13 cellular contexts compared by ENCODE assay signal in genomic region chrX:16160729-16161128, GRCh38. TPM values are rescaled to one million over a fixed set of nuclear protein-coding genes. Genes with fewer than 3 reads are reported as not detected.
DNase-seq lines count a peak whose midpoint lies in the region; ATAC-seq and TF ChIP-seq lines count a peak whose summit lies in the region.
"Had no signal": no experiment of that assay in that cellular context is flagged by ENCODE, and none has a peak within 500 bp of the region (broad histone marks: within the 10 kb centered on the region; RNA-seq: fewer than 3 reads in every experiment).

No MANE protein-coding gene starts in this region.

- H2AFZ ChIP-seq in GM23248: no peak overlapping the region

- in situ Hi-C loops in GM23248 (cut with MboI): no loop called here

- no peaks in the 10 kb centered on the region for H3K79me2 ChIP-seq in GM23248 (ENCODE audit: insufficient read depth)

- peaks cover 13% of the 10 kb centered on the region; the same call in 1 of the 2 replicates for H3K4me1 ChIP-seq in GM23248 (ENCODE audit: insufficient read depth)

- H3K27me3 ChIP-seq in GM23248 (replicated peaks; ENCODE audit: insufficient read depth): no peaks in the 10 kb centered on the region

- H3K4me3 ChIP-seq in GM23248: peak overlapping the region; percentile 18; the same call in 1 of the 2 replicates
- no peak overlapping the region for H3K4me3 ChIP-seq in epithelial cell of proximal tubule (ENCODE audit: low read depth, low read length)

- ATAC-seq in HG03378 (IDR thresholded peaks at IDR 0.05; ENCODE audit: unreplicated experiment): no peak
- ATAC-seq: WTC11 had no signal

- H3K27ac ChIP-seq in GM23248 (0 out of 2 replicates have a peak overlapping the region, but pooled peaks have one; percentile 20), RWPE1 (peak overlapping the region; percentile 68; the same call in 1 of the 2 replicates)

- DNase-seq in GM23248: peak; percentile 81
- DNase-seq in RWPE1 (ENCODE audit: low spot score): peak; percentile 76
- peak; percentile 86 for DNase-seq in epithelial cell of proximal tubule (ENCODE audit: low read depth)
- DNase-seq in renal cortical epithelial cell (ENCODE audit: low read depth): peak; percentile 96
- DNase-seq in inferior parietal cortex (ENCODE audit: extremely low spot score): no peak
- no peak for DNase-seq in activated CD4-positive, alpha-beta memory T cell treated with anti-CD3 and anti-CD28 coated beads for 36 hours
- DNase-seq in medulla oblongata (ENCODE audit: extremely low spot score): no peak
- DNase-seq: NCI-H1417 had no signal

- H3K9me3 ChIP-seq in GM23248 (ENCODE audit: low read depth): no peaks in the 10 kb centered on the region

- H4K20me1 ChIP-seq in GM23248 (ENCODE audit: insufficient read depth): no peaks in the 10 kb centered on the region

- no peak overlapping the region for H3K9ac ChIP-seq in GM23248

- TF ChIP-seq CTCF in RWPE1 (conservative IDR thresholded peaks at IDR 0.05; ENCODE audit: low read depth) (no peak), epithelial cell of proximal tubule (conservative IDR thresholded peaks at IDR 0.05; ENCODE audit: low read depth, low read length) (no peak)

- CTCF ChIA-PET in RWPE1 (lab: Yijun Ruan, JAX): interaction anchor here (0.6 kb wide), 1 partner anchor 16 kb away, joined by 3 read pairs; no protein-coding TSS in a partner anchor
- CTCF ChIA-PET in activated CD4-positive, alpha-beta memory T cell treated with anti-CD3 and anti-CD28 coated beads for 36 hours (lab: Charles Lee): no interaction called here

- H3K27me3 Mint-ChIP-seq in activated CD4-positive, alpha-beta memory T cell treated with anti-CD3 and anti-CD28 coated beads for 36 hours: no peaks in the 10 kb centered on the region

- WGBS in GM23248 (ENCODE audit: low coverage in 1 of 2, low lambda C conversion rate in 2 of 2, missing lambda C conversion rate in 2 of 2), 2 experiments: 0% methylated on average over 3 of the region's 3 CpGs

- H3K27ac Mint-ChIP-seq in activated CD4-positive, alpha-beta memory T cell treated with anti-CD3 and anti-CD28 coated beads for 36 hours: no peak overlapping the region
- H3K27ac Mint-ChIP-seq: activated T-helper 1 cell treated with anti-CD3 and anti-CD28 coated beads, Interleukin-12 subunit alpha, Interleukin-12 subunit beta, Interleukin-2, Interleukin-4 antibody, amounts not matched to agents 30 ng/mL and 10 ng/mL and 1 ng/mL, durations not matched to agents 14 hours and 24 hours and 36 hours; dendritic cell treated with granulocyte-macrophage colony-stimulating factor and Interleukin-4, amounts not matched to agents 40 ng/mL and 50 ng/mL, for 4 days; WTC11 had no signal

- H3K4me2 ChIP-seq in GM23248 (ENCODE audit: unreplicated experiment): peak overlapping the region; percentile 57

- H3K9me3 Mint-ChIP-seq in activated CD4-positive, alpha-beta memory T cell treated with anti-CD3 and anti-CD28 coated beads for 36 hours: no peaks in the 10 kb centered on the region
- H3K9me3 Mint-ChIP-seq: activated T-helper 1 cell treated with anti-CD3 and anti-CD28 coated beads, Interleukin-12 subunit alpha, Interleukin-12 subunit beta, Interleukin-2, Interleukin-4 antibody, amounts not matched to agents 30 ng/mL and 10 ng/mL and 1 ng/mL, durations not matched to agents 14 hours and 24 hours and 36 hours; WTC11 had no signal

- no peak overlapping the region for H3K4me3 Mint-ChIP-seq in activated CD4-positive, alpha-beta memory T cell treated with anti-CD3 and anti-CD28 coated beads for 36 hours
- H3K4me3 Mint-ChIP-seq: activated T-helper 1 cell treated with anti-CD3 and anti-CD28 coated beads, Interleukin-12 subunit alpha, Interleukin-12 subunit beta, Interleukin-2, Interleukin-4 antibody, amounts not matched to agents 30 ng/mL and 10 ng/mL and 1 ng/mL, durations not matched to agents 14 hours and 24 hours and 36 hours; dendritic cell treated with granulocyte-macrophage colony-stimulating factor and Interleukin-4, amounts not matched to agents 40 ng/mL and 50 ng/mL, for 4 days; WTC11 had no signal

- peaks cover 5% of the 10 kb centered on the region; the same call in 1 of the 2 replicates for H3F3A ChIP-seq in GM23248 (ENCODE audit: insufficient read depth)

- H3K36me3 ChIP-seq in GM23248 (ENCODE audit: low read depth): no peaks in the 10 kb centered on the region

- H3K36me3 Mint-ChIP-seq in activated CD4-positive, alpha-beta memory T cell treated with anti-CD3 and anti-CD28 coated beads for 36 hours: no peaks in the 10 kb centered on the region

- no peaks in the 10 kb centered on the region for H3K4me1 Mint-ChIP-seq in activated CD4-positive, alpha-beta memory T cell treated with anti-CD3 and anti-CD28 coated beads for 36 hours (ENCODE audit: low read depth)

- H3K9me2 ChIP-seq in GM23248 (ENCODE audit: insufficient read depth): no peaks in the 10 kb centered on the region

- POLR2A ChIA-PET in RWPE1 (lab: Yijun Ruan, JAX; ENCODE audit: low non-redundant PET): no interaction called here
- POLR2A ChIA-PET in activated CD4-positive, alpha-beta memory T cell treated with anti-CD3 and anti-CD28 coated beads for 36 hours (lab: Charles Lee): no interaction called here

- intact Hi-C loops in activated CD4-positive, alpha-beta memory T cell treated with anti-CD3 and anti-CD28 coated beads for 36 hours (cut with micrococcal nuclease): no loop called here

RNA-seq across cellular contexts. Expression of gene MAGEB17, which starts 6.6 kb away (rescaled TPM):
- total RNA-seq in GM23248 (2014; rRNA removed; shearing (Covaris generic)): not detected in 2 replicates
- not detected in 2 replicates for polyA plus RNA-seq in GM23248 (2016; fragmentation: Nextera tagmentation; extraction: Ambion mirVana)
- total RNA-seq in epithelial cell of proximal tubule (0.14 TPM in 1 of 2 replicates, not detected in the other), renal cortical epithelial cell (not detected in 2 replicates)
- not detected for total RNA-seq in activated CD4-positive, alpha-beta memory T cell treated with anti-CD3 and anti-CD28 coated beads for 36 hours
- total RNA-seq: activated T-helper 1 cell treated with anti-CD3 and anti-CD28 coated beads, Interleukin-12 subunit alpha, Interleukin-12 subunit beta, Interleukin-2, Interleukin-4 antibody, amounts not matched to agents 30 ng/mL and 10 ng/mL and 1 ng/mL, durations not matched to agents 14 hours and 24 hours and 36 hours; G401 had no signal

RNA-seq across cellular contexts. Expression of gene GRPR, which starts 37.4 kb away (rescaled TPM):
- not detected in 2 replicates for total RNA-seq in GM23248 (2014; rRNA removed; shearing (Covaris generic))
- 0.13 and 0.32 TPM in 2 replicates for polyA plus RNA-seq in GM23248 (2016; fragmentation: Nextera tagmentation; extraction: Ambion mirVana)
- total RNA-seq in epithelial cell of proximal tubule (0.29 and 0.40 TPM in 2 replicates), renal cortical epithelial cell (0.10 and 0.17 TPM in 2 replicates)
- total RNA-seq in activated CD4-positive, alpha-beta memory T cell treated with anti-CD3 and anti-CD28 coated beads for 36 hours: not detected
- total RNA-seq: activated T-helper 1 cell treated with anti-CD3 and anti-CD28 coated beads, Interleukin-12 subunit alpha, Interleukin-12 subunit beta, Interleukin-2, Interleukin-4 antibody, amounts not matched to agents 30 ng/mL and 10 ng/mL and 1 ng/mL, durations not matched to agents 14 hours and 24 hours and 36 hours; G401 had no signal

Comparison
In these comparisons a context has a peak if more than half of its experiments do, and no peak if none do; other contexts are left out.
1. DNase-seq: peak in GM23248 (single experiment), RWPE1 (single experiment), epithelial cell of proximal tubule (single experiment) and renal cortical epithelial cell (single experiment); none in inferior parietal cortex (single experiment), activated CD4-positive, alpha-beta memory T cell treated with anti-CD3 and anti-CD28 coated beads for 36 hours (single experiment) and medulla oblongata (single experiment).